In the genomic region with DNA sequence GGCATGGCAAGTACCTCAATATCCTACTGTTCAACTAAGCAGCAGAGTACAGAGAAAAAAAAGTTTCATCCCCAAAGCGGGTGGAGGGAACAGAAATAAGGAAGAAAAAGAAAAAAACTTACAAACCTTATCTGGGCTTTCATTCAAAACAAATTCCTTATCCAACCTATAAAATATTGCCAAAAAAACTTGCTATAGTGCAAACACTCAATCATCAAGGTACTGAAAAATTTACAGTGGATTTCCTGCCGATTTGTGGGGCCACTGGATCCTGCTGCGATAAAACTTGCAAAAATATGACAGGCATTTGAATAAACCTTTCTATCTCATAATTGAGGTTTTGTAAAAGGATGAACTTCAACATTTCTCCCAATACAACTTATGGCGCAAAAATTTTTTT, we compare ENCODE assay signal across 28 cellular contexts.
A peak's percentile ranks its signal among the peaks of the same experiment; 100 is the strongest.
DNase-seq lines count a peak whose midpoint lies in the region; ATAC-seq, FAIRE-seq and TF ChIP-seq lines count a peak whose summit lies in the region.
"Had no signal": no experiment of that assay in that cellular context is flagged by ENCODE, and none has a peak within 500 bp of the region (broad histone marks: within the 10 kb centered on the region; RNA-seq: fewer than 3 reads in every experiment).

No MANE protein-coding gene starts in this region.

- CTCF ChIA-PET in HEK293 (lab: Yijun Ruan, JAX), result interaction anchor here (0.8 kb wide), 1 partner anchor 27 kb away, joined by 3 read pairs; no protein-coding TSS in a partner anchor
- CTCF ChIA-PET in endothelial cell of umbilical vein (lab: Charles Lee), result interaction anchor here (1.1 to 2.2 kb wide), 7 partner anchors 10 to 35 kb away, joined by 3 to 11 read pairs (median 6); no protein-coding TSS in a partner anchor

- DNase-seq in T-helper 17 cell, result no peak
- no peak for DNase-seq in endothelial cell of umbilical vein (ENCODE audit: low read depth, low spot score)
- DNase-seq in nephron progenitor cell, result no peak
- DNase-seq in activated gamma-delta T cell (lab: John Stamatoyannopoulos, UW), result no peak
- DNase-seq in sigmoid colon, result no peak
- DNase-seq in SHP77 (lab: John Stamatoyannopoulos, UW), result no peak
- DNase-seq: 8988T; ACHN; BE2C; C1 segment of cervical spinal cord; CD4-positive, alpha-beta memory T cell; CD4-positive, CD25-positive, alpha-beta regulatory T cell; CD8-positive, alpha-beta memory T cell; COR-L47; DMS 273 treated with DMSO at 0.1 percent for 48 hours; DMS153; DMS53; DMS79; DND-41; EL; GDM1 had no signal

- no peaks in the 10 kb centered on the region for H3K9me1 ChIP-seq in endothelial cell of umbilical vein (replicated peaks; ENCODE audit: control insufficient read depth, extremely low read depth, insufficient read depth, low read length)

- H3K36me3 Mint-ChIP-seq in T-helper 17 cell (ENCODE audit: low read depth) (no peaks in the 10 kb centered on the region), nephron progenitor cell (ENCODE audit: low read depth) (peaks cover 60% of the 10 kb centered on the region)
- H3K36me3 Mint-ChIP-seq: CD14-positive monocyte; CD4-positive, alpha-beta memory T cell; CD4-positive, CD25-positive, alpha-beta regulatory T cell; CD8-positive, alpha-beta memory T cell had no signal

- H3K9me3 Mint-ChIP-seq in nephron progenitor cell, result peaks cover 32% of the 10 kb centered on the region

- H3K4me1 ChIP-seq in HEK293 (ENCODE audit: control insufficient read depth, insufficient read depth, low read length) (peaks cover 28% of the 10 kb centered on the region), endothelial cell of umbilical vein (ENCODE audit: control insufficient read depth, extremely low read depth, insufficient read depth, low read length) (peaks cover 54% of the 10 kb centered on the region), sigmoid colon (peaks cover 0 to 14% (median 12%) of the 10 kb centered on the region in 4 donors)
- H3K4me1 ChIP-seq: BE2C, BLaER1 had no signal

- H3K27me3 ChIP-seq in endothelial cell of umbilical vein (ENCODE audit: control insufficient read depth in 2 of 2, insufficient read depth in 2 of 2, low read length in 2 of 2) (no peaks in the 10 kb centered on the region), sigmoid colon (no peaks in the 10 kb centered on the region)
- H3K27me3 ChIP-seq: BE2C, BLaER1 had no signal

- no peak for ATAC-seq in T-helper 17 cell
- ATAC-seq: GM12878 had no signal

- TF ChIP-seq POLR2A in endothelial cell of umbilical vein (IDR thresholded peaks at IDR 0.05; ENCODE audit: low read depth, low read length), result no peak
- no peak for TF ChIP-seq POLR2A in sigmoid colon (IDR thresholded peaks at IDR 0.05)

- WGBS in sigmoid colon, 2 donors, result 70 to 79% methylated on average over 4 of the region's 4 CpGs

- H4K20me1 ChIP-seq in endothelial cell of umbilical vein (replicated peaks; ENCODE audit: control insufficient read depth, extremely low read depth, insufficient read depth, low read length), result no peaks in the 10 kb centered on the region
- H4K20me1 ChIP-seq: BLaER1 had no signal

- peaks cover 63% of the 10 kb centered on the region for H3K79me2 ChIP-seq in endothelial cell of umbilical vein (ENCODE audit: control insufficient read depth, insufficient read depth, low read length)

- no peaks in the 10 kb centered on the region for H3K4me1 Mint-ChIP-seq in T-helper 17 cell
- peaks cover 56% of the 10 kb centered on the region for H3K4me1 Mint-ChIP-seq in nephron progenitor cell
- H3K4me1 Mint-ChIP-seq: CD14-positive monocyte; CD4-positive, alpha-beta memory T cell; CD4-positive, CD25-positive, alpha-beta regulatory T cell; CD8-positive, alpha-beta memory T cell had no signal

- intact Hi-C loops in endothelial cell of umbilical vein (cut with micrococcal nuclease) (loop anchor here (1.0 to 5.0 kb wide), 7 partner anchors 22 to 396 kb away; partner anchors contain the start of gene ZNF521), sigmoid colon (cut with DNase I) (loop anchor here (5.0 kb wide), 1 partner anchor 62 kb away; no protein-coding TSS in a partner anchor)

- POLR2A ChIA-PET in HEK293 (lab: Yijun Ruan, JAX) (no interaction called here), endothelial cell of umbilical vein (lab: Charles Lee) (interaction anchor here (1.4 kb wide), 2 partner anchors 24 to 45 kb away, joined by 5 to 8 read pairs; no protein-coding TSS in a partner anchor)

- no peaks in the 10 kb centered on the region for H3K27me3 Mint-ChIP-seq in T-helper 17 cell
- H3K27me3 Mint-ChIP-seq in nephron progenitor cell (ENCODE audit: low read depth, poor library complexity), result no peaks in the 10 kb centered on the region
- H3K27me3 Mint-ChIP-seq: CD4-positive, alpha-beta memory T cell had no signal

- H3K4me2 ChIP-seq in endothelial cell of umbilical vein (ENCODE audit: insufficient read depth, low read length), result peak overlapping the region; percentile 44
- H3K4me2 ChIP-seq: BLaER1 had no signal

- H3K27ac ChIP-seq in HEK293 (ENCODE audit: extremely low read depth, low read depth, low read length) (no peak overlapping the region), endothelial cell of umbilical vein (ENCODE audit: insufficient read depth, low read depth, low read length) (peak overlapping the region; percentile 66), sigmoid colon (no peak overlapping the region)
- H3K27ac ChIP-seq: BLaER1 had no signal

- TF ChIP-seq EP300 in sigmoid colon (IDR thresholded peaks at IDR 0.05), result no peak

- dilution Hi-C loops in endothelial cell of umbilical vein (cut with MboI; ENCODE audit: extremely low pct_ligation_motif_present, low sequenced_read_pairs), result no loop called here

- FAIRE-seq in endothelial cell of umbilical vein (lab: Jason Lieb, UNC), result no peak
- FAIRE-seq: A204.1, GM12878, GM12892, GM18507 had no signal

- no peak overlapping the region for H3K9ac ChIP-seq in endothelial cell of umbilical vein (replicated peaks; ENCODE audit: extremely low read depth, insufficient read depth, low read length)
- H3K9ac ChIP-seq: BLaER1 had no signal

- BruUV-seq in endothelial cell of umbilical vein (replicated peaks; lab: Mats Ljungman, UMichigan), result no TSS peak

- H3K36me3 ChIP-seq in HEK293 (ENCODE audit: control insufficient read depth in 2 of 2, insufficient read depth in 1 of 2, low read length in 2 of 2), result no peaks in the 10 kb centered on the region; a peak in 1 of 3 replicates
- peaks cover 0 to 7% of the 10 kb centered on the region in 2 experiments for H3K36me3 ChIP-seq in endothelial cell of umbilical vein (ENCODE audit: control insufficient read depth in 2 of 2, extremely low read depth in 1 of 2, insufficient read depth in 2 of 2, low read length in 2 of 2)
- H3K36me3 ChIP-seq in sigmoid colon, result no peaks in the 10 kb centered on the region
- H3K36me3 ChIP-seq: BE2C, BLaER1 had no signal

- TF ChIP-seq CTCF in HEK293 (tag by site-specific recombination; IDR thresholded peaks at IDR 0.05) (no peak), endothelial cell of umbilical vein (IDR thresholded peaks at IDR 0.05; ENCODE audit: extremely low read depth in 1 of 2, insufficient read depth in 1 of 2, low read depth in 1 of 2, low read length in 2 of 2) (no peak), nephron progenitor cell (IDR thresholded peaks at IDR 0.05) (no peak), sigmoid colon (IDR thresholded peaks at IDR 0.05) (no peak)

- peak overlapping the region; percentile 10 for H3K27ac Mint-ChIP-seq in T-helper 17 cell
- peak overlapping the region; percentile 96 for H3K27ac Mint-ChIP-seq in nephron progenitor cell
- H3K27ac Mint-ChIP-seq: CD14-positive monocyte; CD4-positive, CD25-positive, alpha-beta regulatory T cell; CD8-positive, alpha-beta memory T cell had no signal

- H3K4me3 Mint-ChIP-seq in T-helper 17 cell, result no peak overlapping the region
- H3K4me3 Mint-ChIP-seq in nephron progenitor cell, result peak overlapping the region; percentile 57
- H3K4me3 Mint-ChIP-seq: CD14-positive monocyte; CD4-positive, alpha-beta memory T cell; CD4-positive, CD25-positive, alpha-beta regulatory T cell; CD8-positive, alpha-beta memory T cell had no signal

- H2AFZ ChIP-seq in endothelial cell of umbilical vein (ENCODE audit: low read depth, low read length), result no peak overlapping the region

- H3K4me3 ChIP-seq in HEK293 (ENCODE audit: low read depth, low read length) (no peak overlapping the region), endothelial cell of umbilical vein (replicated peaks in 1 of 3; ENCODE audit: insufficient read depth in 1 of 3, low read depth in 1 of 3, low read length in 3 of 3) (no peak overlapping the region), sigmoid colon (no peak overlapping the region)
- H3K4me3 ChIP-seq: BLaER1, GM12878 had no signal

- H3K9me3 ChIP-seq in HEK293 (ENCODE audit: control insufficient read depth, insufficient read depth, low read depth, low read length) (no peaks in the 10 kb centered on the region), T-helper 17 cell (ENCODE audit: control insufficient read depth, low read length, poor library complexity, severe bottlenecking) (no peaks in the 10 kb centered on the region), endothelial cell of umbilical vein (replicated peaks; ENCODE audit: control insufficient read depth, insufficient read depth, low read length) (no peaks in the 10 kb centered on the region), sigmoid colon (no peaks in the 10 kb centered on the region)
- H3K9me3 ChIP-seq: BE2C, BLaER1 had no signal

TF ChIP-seq in HEK293, 187 proteins besides CTCF, POLR2A, EP300 and RAD21 (continues in another document):
- TF ChIP-seq, protein P1, sequence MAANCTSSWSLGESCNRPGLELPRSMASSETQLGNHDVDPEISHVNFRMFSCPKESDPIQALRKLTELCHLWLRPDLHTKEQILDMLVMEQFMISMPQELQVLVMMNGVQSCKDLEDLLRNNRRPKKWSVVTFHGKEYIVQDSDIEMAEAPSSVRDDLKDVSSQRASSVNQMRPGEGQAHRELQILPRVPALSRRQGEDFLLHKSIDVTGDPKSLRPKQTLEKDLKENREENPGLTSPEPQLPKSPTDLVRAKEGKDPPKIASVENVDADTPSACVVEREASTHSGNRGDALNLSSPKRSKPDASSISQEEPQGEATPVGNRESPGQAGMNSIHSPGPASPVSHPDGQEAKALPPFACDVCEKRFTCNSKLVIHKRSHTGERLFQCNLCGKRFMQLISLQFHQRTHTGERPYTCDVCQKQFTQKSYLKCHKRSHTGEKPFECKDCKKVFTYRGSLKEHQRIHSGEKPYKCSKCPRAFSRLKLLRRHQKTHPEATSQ (tag by site-specific recombination; IDR thresholded peaks at IDR 0.05), result no peak

TF ChIP-seq in endothelial cell of umbilical vein, 7 proteins besides CTCF, POLR2A, EP300 and RAD21 (continues in another document):
- TF ChIP-seq, protein P2, sequence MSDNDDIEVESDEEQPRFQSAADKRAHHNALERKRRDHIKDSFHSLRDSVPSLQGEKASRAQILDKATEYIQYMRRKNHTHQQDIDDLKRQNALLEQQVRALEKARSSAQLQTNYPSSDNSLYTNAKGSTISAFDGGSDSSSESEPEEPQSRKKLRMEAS (IDR thresholded peaks at IDR 0.05; ENCODE audit: insufficient read depth, insufficient read length), result no peak
- TF ChIP-seq MYC (IDR thresholded peaks at IDR 0.05; ENCODE audit: low read depth, low read length) (no peak), FOS (IDR thresholded peaks at IDR 0.05; ENCODE audit: borderline replicate concordance, insufficient read depth, low read length) (no peak), GATA2 (IDR thresholded peaks at IDR 0.05; ENCODE audit: insufficient read depth, insufficient read length, low read depth, low read length) (no peak), JUN (IDR thresholded peaks at IDR 0.05; ENCODE audit: borderline replicate concordance, insufficient read depth, insufficient read length, low read depth) (no peak)
